ENCODE assay signal across 8 cellular contexts in the genomic region with DNA sequence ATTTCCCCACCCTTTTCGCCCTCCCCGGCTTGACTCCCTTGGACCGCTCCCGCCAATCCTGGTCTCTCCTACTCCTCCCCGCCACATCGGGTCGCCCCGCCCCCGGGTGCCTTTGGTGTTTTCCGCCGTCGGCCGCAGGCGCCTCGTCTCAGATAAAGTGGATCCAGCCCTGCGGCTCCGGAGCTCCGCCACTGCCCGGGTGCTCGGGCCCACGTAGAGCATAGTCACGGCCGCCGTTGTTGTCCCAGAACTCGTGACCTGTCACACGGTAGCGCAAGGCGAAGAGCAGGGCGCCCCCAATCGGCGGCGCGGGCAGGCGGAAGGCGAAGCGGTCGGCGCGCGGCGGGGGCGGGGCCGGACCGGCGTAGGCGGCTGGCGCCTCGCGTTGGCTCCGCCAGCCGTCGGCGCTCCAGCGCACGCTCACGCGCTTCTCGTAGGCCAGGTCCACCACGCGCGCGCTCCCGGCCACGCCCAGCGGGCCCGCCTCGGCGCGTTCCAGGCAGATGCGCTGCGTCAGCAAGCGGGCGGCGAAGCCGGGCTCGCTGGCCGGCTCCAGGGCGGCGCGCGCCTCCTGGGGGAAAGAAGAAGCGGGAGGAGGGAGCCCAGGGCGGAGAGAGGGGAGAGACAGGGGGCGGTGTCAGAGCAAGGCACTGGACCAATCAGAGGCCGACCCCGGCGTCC. TPM values are rescaled to one million over a fixed set of nuclear protein-coding genes. Genes with fewer than 3 reads are reported as not detected.
DNase-seq lines count a peak whose midpoint lies in the region; ATAC-seq and TF ChIP-seq lines count a peak whose summit lies in the region.

No MANE protein-coding gene starts in this region.

- ATAC-seq in HG03439 (IDR thresholded peaks at IDR 0.05; ENCODE audit: unreplicated experiment): peak; percentile 79
- ATAC-seq in activated CD4-positive, alpha-beta T cell treated with anti-CD3 and anti-CD28 coated beads for 36 hours: peak; percentile 84

- no peaks in the 10 kb centered on the region for H3K27me3 ChIP-seq in BJ (ENCODE audit: control insufficient read depth, insufficient read depth, low read length)

- peak overlapping the region; percentile 49 for H3K4me3 ChIP-seq in BJ (ENCODE audit: low read depth, low read length)
- peak overlapping the region; percentile 76 for H3K4me3 ChIP-seq in choroid plexus epithelial cell (ENCODE audit: low read depth, low read length)

- TF ChIP-seq CTCF in BJ (IDR thresholded peaks at IDR 0.05; ENCODE audit: insufficient read depth, low read depth, low read length): peak; percentile 65
- peak; percentile 62 for TF ChIP-seq CTCF in choroid plexus epithelial cell (conservative IDR thresholded peaks at IDR 0.05; ENCODE audit: low read depth, low read length)

- peaks cover 18% of the 10 kb centered on the region for H3K4me1 Mint-ChIP-seq in activated CD4-positive, alpha-beta T cell treated with anti-CD3 and anti-CD28 coated beads for 36 hours

- H3K36me3 Mint-ChIP-seq in activated CD4-positive, alpha-beta T cell treated with anti-CD3 and anti-CD28 coated beads for 36 hours (ENCODE audit: low read depth): peaks cover 19% of the 10 kb centered on the region

- H3K27ac Mint-ChIP-seq in activated CD4-positive, alpha-beta T cell treated with anti-CD3 and anti-CD28 coated beads for 36 hours: peak overlapping the region; percentile 94

- H3K9me3 Mint-ChIP-seq in activated CD4-positive, alpha-beta T cell treated with anti-CD3 and anti-CD28 coated beads for 36 hours (ENCODE audit: low read depth): peaks cover 2% of the 10 kb centered on the region

- peaks cover 1% of the 10 kb centered on the region; the same call in 1 of the 2 replicates for H3K36me3 ChIP-seq in BJ (ENCODE audit: control insufficient read depth, insufficient read depth, low read length)

- CTCF ChIA-PET in BJ (lab: Yijun Ruan, JAX): interaction anchor here (0.6 to 2.3 kb wide), 19 partner anchors 9 to 1141 kb away, joined by 3 to 13 read pairs (median 4); a partner anchor contains a TSS
- CTCF ChIA-PET in activated CD4-positive, alpha-beta T cell treated with anti-CD3 and anti-CD28 coated beads for 36 hours (lab: Charles Lee): interaction anchor here (0.6 to 12.8 kb wide), 14 partner anchors 11 to 860 kb away, joined by 3 to 173 read pairs (median 4); a partner anchor contains a TSS

- H3K4me3 Mint-ChIP-seq in activated CD4-positive, alpha-beta T cell treated with anti-CD3 and anti-CD28 coated beads for 36 hours: peak overlapping the region; percentile 100

- intact Hi-C loops in activated CD4-positive, alpha-beta T cell treated with anti-CD3 and anti-CD28 coated beads for 36 hours (cut with DNase I, micrococcal nuclease): loop anchor here (1.0 to 10.0 kb wide), 20 partner anchors 15 to 1847 kb away; a partner anchor contains a TSS

- POLR2A ChIA-PET in BJ (lab: Charles Lee): interaction anchor here (0.7 to 1.0 kb wide), 3 partner anchors 15 to 1035 kb away, joined by 3 to 6 read pairs (median 3); a partner anchor contains a TSS
- POLR2A ChIA-PET in activated CD4-positive, alpha-beta T cell treated with anti-CD3 and anti-CD28 coated beads for 36 hours (lab: Charles Lee): interaction anchor here (1.5 to 5.3 kb wide), 4 partner anchors 15 to 206 kb away, joined by 10 to 93 read pairs (median 14); a partner anchor contains a TSS

- DNase-seq in BJ (ENCODE audit: low read depth) (peak; percentile 90), GM19238 (ENCODE audit: insufficient read length, low spot score) (peak; percentile 98), NCI-H460 (ENCODE audit: extremely low read depth, low read depth) (peak; percentile 97), choroid plexus epithelial cell (ENCODE audit: low read depth) (peak; percentile 99), left kidney (ENCODE audit: low read depth, low spot score) (peak; percentile 99)
- DNase-seq in activated CD4-positive, alpha-beta T cell treated with anti-CD3 and anti-CD28 coated beads for 36 hours: peak; percentile 99
- DNase-seq in stimulated activated CD4-positive, alpha-beta T cell treated with anti-CD3 and anti-CD28 coated beads, Interleukin-1b, Interleukin-23, amount 100 ng/mL, for 48 hours: peak; percentile 97

- H3K27me3 Mint-ChIP-seq in activated CD4-positive, alpha-beta T cell treated with anti-CD3 and anti-CD28 coated beads for 36 hours: peaks cover 10% of the 10 kb centered on the region

RNA-seq across cellular contexts. Expression of a gene that starts 1.2 kb away (rescaled TPM):
- polyA plus RNA-seq in BJ (2011; rRNA removed): 2.5 and 2.8 TPM in 2 replicates
- 2.2 and 2.5 TPM in 2 replicates for polyA minus RNA-seq in BJ (2011; rRNA and poly(A)+ RNA removed)
- 6.8 and 7.5 TPM in 2 replicates for total RNA-seq in NCI-H460 (2014; rRNA removed; shearing (Covaris generic))
- polyA plus RNA-seq in NCI-H460 (2014; cell fraction: nucleus; rRNA removed): 27.0 and 28.8 TPM in 2 replicates
- total RNA-seq in activated CD4-positive, alpha-beta T cell treated with anti-CD3 and anti-CD28 coated beads for 36 hours: 10 to 100 TPM; 30.9 to 44.6 TPM

RNA-seq across cellular contexts. Expression of a gene that starts 5.2 kb away (rescaled TPM):
- 26.5 and 27.9 TPM in 2 replicates for polyA plus RNA-seq in BJ (2011; rRNA removed)
- 10.5 and 12.3 TPM in 2 replicates for polyA minus RNA-seq in BJ (2011; rRNA and poly(A)+ RNA removed)
- total RNA-seq in NCI-H460 (2014; rRNA removed; shearing (Covaris generic)): 21.2 and 25.9 TPM in 2 replicates
- polyA plus RNA-seq in NCI-H460 (2014; cell fraction: nucleus; rRNA removed): 42.3 and 49.4 TPM in 2 replicates
- 1 to 10 TPM in 1 of 2 experiments, under 1 TPM in 1; 0.73 to 1.2 TPM for total RNA-seq in activated CD4-positive, alpha-beta T cell treated with anti-CD3 and anti-CD28 coated beads for 36 hours

RNA-seq across cellular contexts. Expression of a gene that starts 15.5 kb away (rescaled TPM):
- polyA plus RNA-seq in BJ (2011; rRNA removed): 11.9 and 16.0 TPM in 2 replicates
- 13.2 and 26.1 TPM in 2 replicates for polyA minus RNA-seq in BJ (2011; rRNA and poly(A)+ RNA removed)
- total RNA-seq in NCI-H460 (2014; rRNA removed; shearing (Covaris generic)): 7.1 and 7.8 TPM in 2 replicates
- 6.1 and 6.5 TPM in 2 replicates for polyA plus RNA-seq in NCI-H460 (2014; cell fraction: nucleus; rRNA removed)
- 10 to 100 TPM; 13.7 to 17.5 TPM for total RNA-seq in activated CD4-positive, alpha-beta T cell treated with anti-CD3 and anti-CD28 coated beads for 36 hours

RNA-seq across cellular contexts. Expression of a gene that starts 19.8 kb away (rescaled TPM):
- polyA plus RNA-seq in BJ (2011; rRNA removed): 119 and 143 TPM in 2 replicates
- 33.7 and 40.5 TPM in 2 replicates for polyA minus RNA-seq in BJ (2011; rRNA and poly(A)+ RNA removed)
- total RNA-seq in NCI-H460 (2014; rRNA removed; shearing (Covaris generic)): 70.8 and 90.2 TPM in 2 replicates
- 321 and 389 TPM in 2 replicates for polyA plus RNA-seq in NCI-H460 (2014; cell fraction: nucleus; rRNA removed)
- total RNA-seq in activated CD4-positive, alpha-beta T cell treated with anti-CD3 and anti-CD28 coated beads for 36 hours: 100 to 1,000 TPM; 237 to 338 TPM

RNA-seq across cellular contexts. Expression of a gene that starts 51.3 kb away (rescaled TPM):
- 9.0 and 14.0 TPM in 2 replicates for polyA plus RNA-seq in BJ (2011; rRNA removed)
- 5.3 and 5.5 TPM in 2 replicates for polyA minus RNA-seq in BJ (2011; rRNA and poly(A)+ RNA removed)
- total RNA-seq in NCI-H460 (2014; rRNA removed; shearing (Covaris generic)): 1.6 and 2.2 TPM in 2 replicates
- 0.87 and 3.8 TPM in 2 replicates for polyA plus RNA-seq in NCI-H460 (2014; cell fraction: nucleus; rRNA removed)
- 1 to 10 TPM; 4.7 to 5.3 TPM for total RNA-seq in activated CD4-positive, alpha-beta T cell treated with anti-CD3 and anti-CD28 coated beads for 36 hours

Comparison
In these comparisons a context has a peak if more than half of its experiments do, and no peak if none do; other contexts are left out.
1. Peak in every context shown above with its lines: DNase-seq, ATAC-seq and H3K4me3 ChIP-seq.